21 cellular contexts compared by ENCODE assay signal in the genomic region with DNA sequence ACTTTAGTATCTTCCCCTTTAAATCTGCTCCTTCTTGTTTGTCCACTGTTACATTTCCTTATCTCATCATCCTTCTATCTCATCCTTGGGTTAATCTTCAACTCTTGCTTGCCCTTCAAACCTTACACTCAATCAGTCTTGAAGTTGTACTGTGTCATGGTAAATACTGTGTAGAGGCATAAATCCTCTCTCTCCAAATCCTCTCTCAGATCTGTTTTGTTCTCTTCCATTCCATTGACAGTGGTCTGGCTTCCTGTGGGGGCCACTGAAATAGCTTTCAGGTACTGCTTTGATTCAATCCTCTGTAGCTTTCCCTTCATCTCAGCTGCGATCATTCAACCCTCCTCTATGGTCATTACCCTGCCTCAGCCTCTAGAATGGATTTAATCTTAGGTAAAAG.
DNase-seq lines count a peak whose midpoint lies in the region; ATAC-seq, FAIRE-seq and TF ChIP-seq lines count a peak whose summit lies in the region.
"Had no signal": no experiment of that assay in that cellular context is flagged by ENCODE, and none has a peak within 500 bp of the region (broad histone marks: within the 10 kb centered on the region; RNA-seq: fewer than 3 reads in every experiment).

No MANE protein-coding gene starts in this region.

- H3K36me3 ChIP-seq in heart left ventricle: no peaks in the 10 kb centered on the region
- H3K36me3 ChIP-seq in HUES48 (ENCODE audit: control insufficient read depth, insufficient read depth, low read length): no peaks in the 10 kb centered on the region
- H3K36me3 ChIP-seq in small intestine (ENCODE audit: control insufficient read depth in 2 of 2, insufficient read depth in 2 of 2, low read length in 2 of 2): no peaks in the 10 kb centered on the region
- H3K36me3 ChIP-seq in esophagus squamous epithelium: no peaks in the 10 kb centered on the region

- no peak overlapping the region for H3K9ac ChIP-seq in HUES48 (ENCODE audit: low read depth, low read length)
- H3K9ac ChIP-seq: GM23248 had no signal

- no peak for TF ChIP-seq POLR2A in heart left ventricle (IDR thresholded peaks at IDR 0.05)
- no peak for TF ChIP-seq POLR2A in esophagus squamous epithelium (IDR thresholded peaks at IDR 0.05)

- H3K27ac ChIP-seq in heart left ventricle (peak overlapping the region; percentile 5 to 84 (median 72)), HUES48 (ENCODE audit: low read depth, low read length) (peak overlapping the region; percentile 42), right cardiac atrium (ENCODE audit: low read length) (peak overlapping the region; percentile 83), small intestine (ENCODE audit: low read depth in 1 of 2, low read length in 1 of 2) (peak overlapping the region in 1 of 2 donors; percentile 76), esophagus squamous epithelium (no peak overlapping the region)
- H3K27ac ChIP-seq: GM23248 had no signal

- no peak overlapping the region for H3K4me3 Mint-ChIP-seq in activated T-cell treated with anti-CD3 and anti-CD28 coated beads, Interleukin-2, amount 50 U/mL, for 4 hours
- H3K4me3 Mint-ChIP-seq: CD4-positive, alpha-beta T cell had no signal

- H3K36me3 Mint-ChIP-seq in activated T-cell treated with anti-CD3 and anti-CD28 coated beads, Interleukin-2, amount 50 U/mL, for 4 hours (ENCODE audit: insufficient read depth): no peaks in the 10 kb centered on the region

- no peak for TF ChIP-seq CTCF in heart left ventricle (IDR thresholded peaks at IDR 0.05)
- TF ChIP-seq CTCF in esophagus squamous epithelium (IDR thresholded peaks at IDR 0.05): no peak

- 84 to 98% (median 93%) methylated on average over 1 of the region's 1 CpG for WGBS in heart left ventricle, 4 donors
- WGBS in right cardiac atrium: 95% methylated on average over 1 of the region's 1 CpG
- 17 to 74% (median 19%) methylated on average over 1 of the region's 1 CpG for WGBS in small intestine, 3 donors
- 44 to 61% methylated on average over 1 of the region's 1 CpG for whole genome bisulfite sequencing in esophagus squamous epithelium, 2 donors

- H3K9me3 Mint-ChIP-seq in activated T-cell treated with anti-CD3 and anti-CD28 coated beads, Interleukin-2, amount 50 U/mL, for 4 hours: no peaks in the 10 kb centered on the region
- H3K9me3 Mint-ChIP-seq: CD4-positive, alpha-beta T cell had no signal

- ATAC-seq in heart left ventricle (no peak), right cardiac atrium (no peak)
- ATAC-seq in activated T-cell treated with anti-CD3 and anti-CD28 coated beads, Interleukin-2, amount 50 U/mL, for 4 hours: no peak
- ATAC-seq: HCT116 had no signal

- no peak for DNase-seq in heart left ventricle
- no peak for DNase-seq in cardiac septum (ENCODE audit: low spot score)
- no peak for DNase-seq in right cardiac atrium
- peak; percentile 89 for DNase-seq in small intestine
- no peak for DNase-seq in activated T-cell treated with anti-CD3 and anti-CD28 coated beads, Interleukin-2, amount 50 U/mL, for 4 hours
- no peak for DNase-seq in SKM-1 treated with dmso at 0.1 percent for 144 hours (lab: John Stamatoyannopoulos, UW; ENCODE audit: unreplicated experiment)
- no peak for DNase-seq in esophagus squamous epithelium (lab: John Stamatoyannopoulos, UW)
- DNase-seq: Calu3; CD4-positive, alpha-beta T cell; GF-D8; GM23248; NCI-H1417; NCI-H187; NCI-H2107; NCI-H2227 treated with DMSO at 0.1 percent for 48 hours; NCI-H510A treated with DMSO at 0.1 percent for 48 hours; NCI-H82; OCI-M1; SIG-M5 had no signal

- no peaks in the 10 kb centered on the region for H3K27me3 ChIP-seq in heart left ventricle
- H3K27me3 ChIP-seq in HUES48 (ENCODE audit: control insufficient read depth, insufficient read depth, low read length): no peaks in the 10 kb centered on the region
- no peaks in the 10 kb centered on the region for H3K27me3 ChIP-seq in right cardiac atrium (ENCODE audit: control insufficient read depth, insufficient read depth)
- H3K27me3 ChIP-seq in small intestine (ENCODE audit: control insufficient read depth in 2 of 2, insufficient read depth in 2 of 2, low read length in 2 of 2): no peaks in the 10 kb centered on the region
- H3K27me3 ChIP-seq in esophagus squamous epithelium: no peaks in the 10 kb centered on the region

- no peak for FAIRE-seq in small intestine (lab: Jason Lieb, UNC)

- H3K27me3 Mint-ChIP-seq in activated T-cell treated with anti-CD3 and anti-CD28 coated beads, Interleukin-2, amount 50 U/mL, for 4 hours (ENCODE audit: low read depth): no peaks in the 10 kb centered on the region
- H3K27me3 Mint-ChIP-seq: CD4-positive, alpha-beta T cell had no signal

- H3K4me1 Mint-ChIP-seq in activated T-cell treated with anti-CD3 and anti-CD28 coated beads, Interleukin-2, amount 50 U/mL, for 4 hours (ENCODE audit: low read depth): no peaks in the 10 kb centered on the region

- intact Hi-C loops in heart left ventricle (cut with DNase I): loop anchor here in 1 of 10 donors (10.0 kb wide), 1 partner anchor 48 kb away; no protein-coding TSS in a partner anchor
- intact Hi-C loops in cardiac septum (cut with DNase I): no loop called here
- intact Hi-C loops in right cardiac atrium (cut with DNase I): no loop called here
- intact Hi-C loops in esophagus squamous epithelium (cut with DNase I): no loop called here

- H3K4me3 ChIP-seq in heart left ventricle (no peak overlapping the region), HUES48 (ENCODE audit: low read depth, low read length) (no peak overlapping the region), right cardiac atrium (ENCODE audit: low read length) (no peak overlapping the region), small intestine (ENCODE audit: low read depth in 1 of 2, low read length in 2 of 2) (no peak overlapping the region), esophagus squamous epithelium (no peak overlapping the region)
- H3K4me3 ChIP-seq: GM23248 had no signal

- no peaks in the 10 kb centered on the region for H3K9me3 ChIP-seq in heart left ventricle
- H3K9me3 ChIP-seq in HUES48 (ENCODE audit: control insufficient read depth, insufficient read depth, low read length): no peaks in the 10 kb centered on the region
- H3K9me3 ChIP-seq in right cardiac atrium (ENCODE audit: control insufficient read depth, low read length): no peaks in the 10 kb centered on the region
- H3K9me3 ChIP-seq in small intestine (ENCODE audit: control insufficient read depth, low read depth): no peaks in the 10 kb centered on the region
- H3K9me3 ChIP-seq in esophagus squamous epithelium: no peaks in the 10 kb centered on the region

- H3K4me1 ChIP-seq in heart left ventricle (peaks cover 0 to 46% (median 14%) of the 10 kb centered on the region in 12 donors), HUES48 (ENCODE audit: control insufficient read depth, insufficient read depth, low read length) (peaks cover 5% of the 10 kb centered on the region; the same call in 1 of the 2 replicates), right cardiac atrium (ENCODE audit: control insufficient read depth, insufficient read depth, low read length) (peaks cover 9% of the 10 kb centered on the region), small intestine (ENCODE audit: control insufficient read depth in 2 of 2, insufficient read depth in 1 of 2, low read depth in 1 of 2, low read length in 1 of 2) (peaks cover 0 to 2% of the 10 kb centered on the region in 2 donors), esophagus squamous epithelium (no peaks in the 10 kb centered on the region)

Comparison
In these comparisons a context has a peak if more than half of its experiments do, and no peak if none do; other contexts are left out.
1. H3K27ac ChIP-seq: peak in heart left ventricle (12 of 12), HUES48 (single experiment) and right cardiac atrium (single experiment); none in esophagus squamous epithelium (0 of 4).